In genomic region chr3:113166719-113167492, GRCh38 we compare ENCODE assay signal across 1 cellular context.
TF ChIP-seq lines count a peak whose summit lies in the region.

No MANE protein-coding gene starts in this region.

TF ChIP-seq in HEK293, 187 proteins besides CTCF, POLR2A, EP300 and RAD21 (continued from another document and continues in another):
- TF ChIP-seq, protein P1, sequence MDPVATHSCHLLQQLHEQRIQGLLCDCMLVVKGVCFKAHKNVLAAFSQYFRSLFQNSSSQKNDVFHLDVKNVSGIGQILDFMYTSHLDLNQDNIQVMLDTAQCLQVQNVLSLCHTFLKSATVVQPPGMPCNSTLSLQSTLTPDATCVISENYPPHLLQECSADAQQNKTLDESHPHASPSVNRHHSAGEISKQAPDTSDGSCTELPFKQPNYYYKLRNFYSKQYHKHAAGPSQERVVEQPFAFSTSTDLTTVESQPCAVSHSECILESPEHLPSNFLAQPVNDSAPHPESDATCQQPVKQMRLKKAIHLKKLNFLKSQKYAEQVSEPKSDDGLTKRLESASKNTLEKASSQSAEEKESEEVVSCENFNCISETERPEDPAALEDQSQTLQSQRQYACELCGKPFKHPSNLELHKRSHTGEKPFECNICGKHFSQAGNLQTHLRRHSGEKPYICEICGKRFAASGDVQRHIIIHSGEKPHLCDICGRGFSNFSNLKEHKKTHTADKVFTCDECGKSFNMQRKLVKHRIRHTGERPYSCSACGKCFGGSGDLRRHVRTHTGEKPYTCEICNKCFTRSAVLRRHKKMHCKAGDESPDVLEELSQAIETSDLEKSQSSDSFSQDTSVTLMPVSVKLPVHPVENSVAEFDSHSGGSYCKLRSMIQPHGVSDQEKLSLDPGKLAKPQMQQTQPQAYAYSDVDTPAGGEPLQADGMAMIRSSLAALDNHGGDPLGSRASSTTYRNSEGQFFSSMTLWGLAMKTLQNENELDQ (tag by site-specific recombination; IDR thresholded peaks at IDR 0.05; ENCODE audit: low read depth) = no peak
- no peak for TF ChIP-seq HOXC10 (CRISPR knock-in tag; IDR thresholded peaks at IDR 0.05)
- peak; percentile 79; the same call in 1 of the 2 replicates for TF ChIP-seq KLF17 (tag by site-specific recombination; IDR thresholded peaks at IDR 0.05)
- TF ChIP-seq, protein P2, sequence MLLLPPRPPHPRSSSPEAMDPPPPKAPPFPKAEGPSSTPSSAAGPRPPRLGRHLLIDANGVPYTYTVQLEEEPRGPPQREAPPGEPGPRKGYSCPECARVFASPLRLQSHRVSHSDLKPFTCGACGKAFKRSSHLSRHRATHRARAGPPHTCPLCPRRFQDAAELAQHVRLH (tag by site-specific recombination; IDR thresholded peaks at IDR 0.05) = no peak
- TF ChIP-seq GLIS1 (tag by site-specific recombination; IDR thresholded peaks at IDR 0.05) = peak; percentile 77
- TF ChIP-seq ZNF121 (tag by site-specific recombination; IDR thresholded peaks at IDR 0.05) = no peak
- TF ChIP-seq, protein P3, sequence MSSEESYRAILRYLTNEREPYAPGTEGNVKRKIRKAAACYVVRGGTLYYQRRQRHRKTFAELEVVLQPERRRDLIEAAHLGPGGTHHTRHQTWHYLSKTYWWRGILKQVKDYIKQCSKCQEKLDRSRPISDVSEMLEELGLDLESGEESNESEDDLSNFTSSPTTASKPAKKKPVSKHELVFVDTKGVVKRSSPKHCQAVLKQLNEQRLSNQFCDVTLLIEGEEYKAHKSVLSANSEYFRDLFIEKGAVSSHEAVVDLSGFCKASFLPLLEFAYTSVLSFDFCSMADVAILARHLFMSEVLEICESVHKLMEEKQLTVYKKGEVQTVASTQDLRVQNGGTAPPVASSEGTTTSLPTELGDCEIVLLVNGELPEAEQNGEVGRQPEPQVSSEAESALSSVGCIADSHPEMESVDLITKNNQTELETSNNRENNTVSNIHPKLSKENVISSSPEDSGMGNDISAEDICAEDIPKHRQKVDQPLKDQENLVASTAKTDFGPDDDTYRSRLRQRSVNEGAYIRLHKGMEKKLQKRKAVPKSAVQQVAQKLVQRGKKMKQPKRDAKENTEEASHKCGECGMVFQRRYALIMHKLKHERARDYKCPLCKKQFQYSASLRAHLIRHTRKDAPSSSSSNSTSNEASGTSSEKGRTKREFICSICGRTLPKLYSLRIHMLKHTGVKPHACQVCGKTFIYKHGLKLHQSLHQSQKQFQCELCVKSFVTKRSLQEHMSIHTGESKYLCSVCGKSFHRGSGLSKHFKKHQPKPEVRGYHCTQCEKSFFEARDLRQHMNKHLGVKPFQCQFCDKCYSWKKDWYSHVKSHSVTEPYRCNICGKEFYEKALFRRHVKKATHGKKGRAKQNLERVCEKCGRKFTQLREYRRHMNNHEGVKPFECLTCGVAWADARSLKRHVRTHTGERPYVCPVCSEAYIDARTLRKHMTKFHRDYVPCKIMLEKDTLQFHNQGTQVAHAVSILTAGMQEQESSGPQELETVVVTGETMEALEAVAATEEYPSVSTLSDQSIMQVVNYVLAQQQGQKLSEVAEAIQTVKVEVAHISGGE (tag by site-specific recombination; conservative IDR thresholded peaks at IDR 0.05; ENCODE audit: low read depth) = 0 out of 2 replicates have a peak, but pooled peaks have one; percentile 26
- TF ChIP-seq, protein P4, sequence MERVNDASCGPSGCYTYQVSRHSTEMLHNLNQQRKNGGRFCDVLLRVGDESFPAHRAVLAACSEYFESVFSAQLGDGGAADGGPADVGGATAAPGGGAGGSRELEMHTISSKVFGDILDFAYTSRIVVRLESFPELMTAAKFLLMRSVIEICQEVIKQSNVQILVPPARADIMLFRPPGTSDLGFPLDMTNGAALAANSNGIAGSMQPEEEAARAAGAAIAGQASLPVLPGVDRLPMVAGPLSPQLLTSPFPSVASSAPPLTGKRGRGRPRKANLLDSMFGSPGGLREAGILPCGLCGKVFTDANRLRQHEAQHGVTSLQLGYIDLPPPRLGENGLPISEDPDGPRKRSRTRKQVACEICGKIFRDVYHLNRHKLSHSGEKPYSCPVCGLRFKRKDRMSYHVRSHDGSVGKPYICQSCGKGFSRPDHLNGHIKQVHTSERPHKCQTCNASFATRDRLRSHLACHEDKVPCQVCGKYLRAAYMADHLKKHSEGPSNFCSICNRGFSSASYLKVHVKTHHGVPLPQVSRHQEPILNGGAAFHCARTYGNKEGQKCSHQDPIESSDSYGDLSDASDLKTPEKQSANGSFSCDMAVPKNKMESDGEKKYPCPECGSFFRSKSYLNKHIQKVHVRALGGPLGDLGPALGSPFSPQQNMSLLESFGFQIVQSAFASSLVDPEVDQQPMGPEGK (tag by site-specific recombination; IDR thresholded peaks at IDR 0.05) = peak; percentile 70
- TF ChIP-seq FEZF1 (tag by site-specific recombination; IDR thresholded peaks at IDR 0.05) = peak; percentile 85
- peak; percentile 39; the same call in 1 of the 2 replicates for TF ChIP-seq ZEB2 (tag by site-specific recombination; IDR thresholded peaks at IDR 0.05)
- TF ChIP-seq, protein P5, sequence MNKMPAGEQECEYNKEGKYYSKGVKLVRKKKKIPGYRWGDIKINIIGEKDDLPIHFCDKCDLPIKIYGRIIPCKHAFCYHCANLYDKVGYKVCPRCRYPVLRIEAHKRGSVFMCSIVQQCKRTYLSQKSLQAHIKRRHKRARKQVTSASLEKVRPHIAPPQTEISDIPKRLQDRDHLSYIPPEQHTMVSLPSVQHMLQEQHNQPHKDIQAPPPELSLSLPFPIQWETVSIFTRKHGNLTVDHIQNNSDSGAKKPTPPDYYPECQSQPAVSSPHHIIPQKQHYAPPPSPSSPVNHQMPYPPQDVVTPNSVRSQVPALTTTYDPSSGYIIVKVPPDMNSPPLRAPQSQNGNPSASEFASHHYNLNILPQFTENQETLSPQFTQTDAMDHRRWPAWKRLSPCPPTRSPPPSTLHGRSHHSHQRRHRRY (tag by site-specific recombination; IDR thresholded peaks at IDR 0.05) = no peak
- no peak for TF ChIP-seq ZNF677 (tag by site-specific recombination; IDR thresholded peaks at IDR 0.05)
- TF ChIP-seq, protein P6, sequence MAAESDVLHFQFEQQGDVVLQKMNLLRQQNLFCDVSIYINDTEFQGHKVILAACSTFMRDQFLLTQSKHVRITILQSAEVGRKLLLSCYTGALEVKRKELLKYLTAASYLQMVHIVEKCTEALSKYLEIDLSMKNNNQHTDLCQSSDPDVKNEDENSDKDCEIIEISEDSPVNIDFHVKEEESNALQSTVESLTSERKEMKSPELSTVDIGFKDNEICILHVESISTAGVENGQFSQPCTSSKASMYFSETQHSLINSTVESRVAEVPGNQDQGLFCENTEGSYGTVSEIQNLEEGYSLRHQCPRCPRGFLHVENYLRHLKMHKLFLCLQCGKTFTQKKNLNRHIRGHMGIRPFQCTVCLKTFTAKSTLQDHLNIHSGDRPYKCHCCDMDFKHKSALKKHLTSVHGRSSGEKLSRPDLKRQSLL (tag by site-specific recombination; IDR thresholded peaks at IDR 0.05) = peak; percentile 68
- TF ChIP-seq, protein P7, sequence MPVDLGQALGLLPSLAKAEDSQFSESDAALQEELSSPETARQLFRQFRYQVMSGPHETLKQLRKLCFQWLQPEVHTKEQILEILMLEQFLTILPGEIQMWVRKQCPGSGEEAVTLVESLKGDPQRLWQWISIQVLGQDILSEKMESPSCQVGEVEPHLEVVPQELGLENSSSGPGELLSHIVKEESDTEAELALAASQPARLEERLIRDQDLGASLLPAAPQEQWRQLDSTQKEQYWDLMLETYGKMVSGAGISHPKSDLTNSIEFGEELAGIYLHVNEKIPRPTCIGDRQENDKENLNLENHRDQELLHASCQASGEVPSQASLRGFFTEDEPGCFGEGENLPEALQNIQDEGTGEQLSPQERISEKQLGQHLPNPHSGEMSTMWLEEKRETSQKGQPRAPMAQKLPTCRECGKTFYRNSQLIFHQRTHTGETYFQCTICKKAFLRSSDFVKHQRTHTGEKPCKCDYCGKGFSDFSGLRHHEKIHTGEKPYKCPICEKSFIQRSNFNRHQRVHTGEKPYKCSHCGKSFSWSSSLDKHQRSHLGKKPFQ (tag by site-specific recombination; IDR thresholded peaks at IDR 0.05) = peak; percentile 97
- TF ChIP-seq ZNF2 (tag by site-specific recombination; IDR thresholded peaks at IDR 0.05) = no peak
- TF ChIP-seq ZBTB1 (tag by site-specific recombination; IDR thresholded peaks at IDR 0.05) = no peak
- TF ChIP-seq ZIC2 (tag by site-specific recombination; IDR thresholded peaks at IDR 0.05) = no peak
- TF ChIP-seq ZNF558 (tag by site-specific recombination; IDR thresholded peaks at IDR 0.05) = no peak
- TF ChIP-seq ZNF621 (tag by site-specific recombination; IDR thresholded peaks at IDR 0.05) = no peak
- no peak for TF ChIP-seq AEBP2 (tag by site-specific recombination; IDR thresholded peaks at IDR 0.05; ENCODE audit: borderline replicate concordance)
- no peak for TF ChIP-seq ZNF639 (tag by site-specific recombination; IDR thresholded peaks at IDR 0.05)
- TF ChIP-seq WT1 (tag by site-specific recombination; IDR thresholded peaks at IDR 0.05) = peak; percentile 98
- no peak for TF ChIP-seq GLI2 (tag by site-specific recombination; IDR thresholded peaks at IDR 0.05; ENCODE audit: borderline replicate concordance, low read depth)
- no peak for TF ChIP-seq GLIS2 (tag by site-specific recombination; IDR thresholded peaks at IDR 0.05)
- TF ChIP-seq ZNF26 (tag by site-specific recombination; IDR thresholded peaks at IDR 0.05) = no peak
- no peak for TF ChIP-seq ZNF664 (tag by site-specific recombination; IDR thresholded peaks at IDR 0.05)
- TF ChIP-seq ZNF600 (tag by site-specific recombination; IDR thresholded peaks at IDR 0.05) = peak; percentile 87
- peak; percentile 85 for TF ChIP-seq ZNF366 (tag by site-specific recombination; conservative IDR thresholded peaks at IDR 0.05)
- TF ChIP-seq ZBTB48 (tag by site-specific recombination; IDR thresholded peaks at IDR 0.05) = peak; percentile 63; the same call in 1 of the 2 replicates
- TF ChIP-seq PRDM6 (tag by site-specific recombination; IDR thresholded peaks at IDR 0.05) = peak; percentile 30; the same call in 1 of the 2 replicates
- TF ChIP-seq RBAK (tag by site-specific recombination; IDR thresholded peaks at IDR 0.05) = no peak
- TF ChIP-seq ZSCAN30 (tag by site-specific recombination; IDR thresholded peaks at IDR 0.05) = 0 out of 2 replicates have a peak, but pooled peaks have one; percentile 41
- no peak for TF ChIP-seq ZNF155 (tag by site-specific recombination; IDR thresholded peaks at IDR 0.05)
- peak; percentile 79 for TF ChIP-seq SP7 (tag by site-specific recombination; IDR thresholded peaks at IDR 0.05)
- no peak; the same call in 1 of the 2 replicates for TF ChIP-seq KLF8 (tag by site-specific recombination; IDR thresholded peaks at IDR 0.05)
- no peak for TF ChIP-seq TCF7L2 (IDR thresholded peaks at IDR 0.05; ENCODE audit: borderline replicate concordance, low read depth, low read length)
- no peak for TF ChIP-seq ZNF610 (tag by site-specific recombination; IDR thresholded peaks at IDR 0.05; ENCODE audit: borderline replicate concordance)
- no peak for TF ChIP-seq ZNF221 (tag by site-specific recombination; IDR thresholded peaks at IDR 0.05; ENCODE audit: borderline replicate concordance)
- TF ChIP-seq ZNF354C (tag by site-specific recombination; IDR thresholded peaks at IDR 0.05; ENCODE audit: borderline replicate concordance, low read depth) = no peak
- TF ChIP-seq ZNF654 (tag by site-specific recombination; IDR thresholded peaks at IDR 0.05; ENCODE audit: low read depth) = peak; percentile 5; the same call in 1 of the 2 replicates
- 0 out of 2 replicates have a peak, but pooled peaks have one; percentile 10 for TF ChIP-seq KLF1 (tag by site-specific recombination; IDR thresholded peaks at IDR 0.05)
- peak; percentile 100 for TF ChIP-seq ZBTB17 (tag by site-specific recombination; IDR thresholded peaks at IDR 0.05)
